ENCODE assay signal across 14 cellular contexts in genomic region chr4:145814246-145814645, GRCh38.
"Had no signal": no experiment of that assay in that cellular context is flagged by ENCODE, and none has a peak within 500 bp of the region (broad histone marks: within the 10 kb centered on the region; RNA-seq: fewer than 3 reads in every experiment).

No MANE protein-coding gene starts in this region.

- H3K4me1 ChIP-seq: uterus had no signal

- H3K9me3 Mint-ChIP-seq: immature natural killer cell had no signal

- H3K27me3 Mint-ChIP-seq: naive thymus-derived CD8-positive, alpha-beta T cell had no signal

- H3K9me3 ChIP-seq: thoracic aorta had no signal

- H3K4me3 Mint-ChIP-seq: immature natural killer cell; naive thymus-derived CD8-positive, alpha-beta T cell had no signal

- DNase-seq: activated CD4-positive, alpha-beta T cell treated with anti-CD3 and anti-CD28 coated beads for 1 hour; activated gamma-delta T cell; activated T-cell treated with anti-CD3 and anti-CD28 coated beads, Interleukin-2, amount 50 U/mL, for 1 hour; immature natural killer cell; left cardiac atrium; naive thymus-derived CD8-positive, alpha-beta T cell; posterior cingulate gyrus; stimulated activated CD4-positive, alpha-beta T cell treated with anti-CD3 and anti-CD28 coated beads, Interleukin-15, amount 100 ng/mL, for 24 hours; stomach; T-helper 9 cell; uterus had no signal

- H3K27me3 ChIP-seq: esophagus muscularis mucosa, stomach, uterus had no signal

- ATAC-seq: left cardiac atrium; naive thymus-derived CD8-positive, alpha-beta T cell had no signal

- H3K4me1 Mint-ChIP-seq: immature natural killer cell had no signal

- H3K36me3 ChIP-seq: thoracic aorta, uterus had no signal

- H3K27ac ChIP-seq: esophagus muscularis mucosa, stomach, thoracic aorta, uterus had no signal

- H3K4me3 ChIP-seq: esophagus muscularis mucosa, lung, stomach, thoracic aorta, uterus had no signal
